7 cellular contexts compared by ENCODE assay signal in genomic region chr10:99247893-99248292, GRCh38. TPM values are rescaled to one million over a fixed set of nuclear protein-coding genes. Genes with fewer than 3 reads are reported as not detected.
"Had no signal": no experiment of that assay in that cellular context is flagged by ENCODE, and none has a peak within 500 bp of the region (broad histone marks: within the 10 kb centered on the region; RNA-seq: fewer than 3 reads in every experiment).

No MANE protein-coding gene starts in this region.

RNA-seq across cellular contexts. Expression of gene HPSE2, which starts 12.2 kb away (rescaled TPM):
- total RNA-seq: OCI-LY7, PC-9, Right ventricle myocardium superior, RPMI7951, SJCRH30, SJSA1 had no signal
- polyA plus RNA-seq: SK-N-SH had no signal
